9 cellular contexts compared by ENCODE assay signal in the genomic region with DNA sequence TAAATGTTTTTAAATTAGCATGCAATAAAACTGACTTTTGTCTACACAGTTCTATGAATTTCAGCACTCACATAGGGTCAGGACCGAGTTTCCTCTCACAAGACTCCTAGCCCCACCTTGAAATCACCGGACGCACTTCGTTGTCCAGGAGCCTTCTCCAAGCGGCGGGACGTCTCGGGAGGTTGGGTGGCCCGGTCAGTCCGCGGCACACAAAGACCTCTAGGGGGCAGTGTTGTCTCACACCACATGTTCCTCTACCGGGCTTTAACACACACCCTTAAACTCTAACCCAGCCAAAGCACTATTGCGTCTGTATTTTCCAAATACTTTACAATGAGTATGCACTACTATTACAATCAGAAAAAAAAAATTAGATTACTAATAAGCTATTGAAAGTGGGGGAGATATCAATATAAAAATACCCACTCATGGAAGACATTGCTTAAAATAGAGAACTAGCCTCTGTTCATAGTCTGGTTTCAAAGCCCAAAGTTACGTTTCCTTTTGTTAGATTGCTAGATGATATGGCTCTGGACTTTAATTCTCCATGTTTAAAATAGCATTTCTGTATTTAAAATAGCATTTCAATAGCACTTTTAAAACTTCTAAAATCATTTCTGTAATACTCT. TPM values are rescaled to one million over a fixed set of nuclear protein-coding genes. Genes with fewer than 3 reads are reported as not detected.
DNase-seq lines count a peak whose midpoint lies in the region; ATAC-seq and TF ChIP-seq lines count a peak whose summit lies in the region.
"Not testable (repeated sequence)": the region's sequence is repeated elsewhere in the genome, so short reads cannot be mapped to it uniquely, and the experiment has no call there.
"Had no signal": no experiment of that assay in that cellular context is flagged by ENCODE, and none has a peak within 500 bp of the region (broad histone marks: within the 10 kb centered on the region; RNA-seq: fewer than 3 reads in every experiment).

No MANE protein-coding gene starts in this region.

- not testable (repeated sequence) for H3K56ac ChIP-seq in IMR-90 (ENCODE audit: extremely low read depth, insufficient read depth, low read length)

- not testable (repeated sequence) for H3K9me1 ChIP-seq in IMR-90 (ENCODE audit: insufficient read depth, low read length)

- H3K4me3 ChIP-seq in IMR-90 (ENCODE audit: insufficient read depth, low read depth, low read length); gastroesophageal sphincter; neuronal stem cell (ENCODE audit: low read length in 2 of 2): not testable (repeated sequence)

- WGBS in IMR-90 (ENCODE audit: extremely low coverage in 2 of 2, insufficient read length in 1 of 2), 2 experiments = no CpG with 5 or more reads among the region's 14 CpGs
- WGBS in gastroesophageal sphincter (ENCODE audit: low coverage in 1 of 2), 2 donors = 11 to 40% methylated on average over 2 to 8 of the region's 14 CpGs
- WGBS in neuronal stem cell (ENCODE audit: extremely low coverage in 2 of 2, insufficient read length in 2 of 2, insufficient replicate concordance in 1 of 2), 2 donors = no CpG with 5 or more reads among the region's 14 CpGs

- not testable (repeated sequence) for H3K4me3 Mint-ChIP-seq in T-cell

- CTCF ChIA-PET in IMR-90 (lab: Yijun Ruan, JAX) = interaction anchor here (0.8 kb wide), 1 partner anchor 146 kb away, joined by 3 read pairs; no protein-coding TSS in a partner anchor
- CTCF ChIA-PET in T-cell (lab: Charles Lee) = interaction anchor here in 1 of 2 donors (0.7 kb wide), 1 partner anchor 286 kb away, joined by 4 read pairs; no protein-coding TSS in a partner anchor

- not testable (repeated sequence) for H3K79me1 ChIP-seq in IMR-90 (ENCODE audit: low read depth in 1 of 2, low read length in 2 of 2); neuronal stem cell (ENCODE audit: low read depth, low read length)

- not testable (repeated sequence) for H3K27me3 ChIP-seq in IMR-90 (ENCODE audit: control insufficient read depth, insufficient read depth, low read length); gastroesophageal sphincter; neuronal stem cell (ENCODE audit: control insufficient read depth in 3 of 3, insufficient read depth in 3 of 3, low read depth in 1 of 3, low read length in 3 of 3)

- TF ChIP-seq CTCF in IMR-90 (conservative IDR thresholded peaks at IDR 0.05; ENCODE audit: low read depth, low read length) (peak; percentile 54), gastroesophageal sphincter (IDR thresholded peaks at IDR 0.05) (peak; percentile 39 to 61 (median 52))

- in situ Hi-C loops in IMR-90 (cut with MboI; ENCODE audit: low sequenced_read_pairs) = not testable (repeated sequence)

- not testable (repeated sequence) for H3K9me3 ChIP-seq in IMR-90 (ENCODE audit: control insufficient read depth, insufficient read depth, low read length); gastroesophageal sphincter; neuronal stem cell (replicated peaks in 1 of 2; ENCODE audit: control insufficient read depth in 2 of 2, insufficient read depth in 1 of 2, low read depth in 1 of 2, low read length in 2 of 2)

- TF ChIP-seq EP300 in gastroesophageal sphincter (IDR thresholded peaks at IDR 0.05) = not testable (repeated sequence)

- POLR2A ChIA-PET in IMR-90 (lab: Charles Lee; ENCODE audit: unreplicated experiment); T-cell (lab: Charles Lee): not testable (repeated sequence)

- H3K27me3 Mint-ChIP-seq in T-cell = not testable (repeated sequence)

- H4K5ac ChIP-seq in IMR-90 (ENCODE audit: low read depth, low read length) = not testable (repeated sequence)

- not testable (repeated sequence) for H3K9me3 Mint-ChIP-seq in T-cell

- H3K18ac ChIP-seq in IMR-90 (ENCODE audit: low read depth, low read length); neuronal stem cell (ENCODE audit: low read length): not testable (repeated sequence)

- peak; percentile 98 for ATAC-seq in GM21723 (IDR thresholded peaks at IDR 0.05; ENCODE audit: unreplicated experiment)
- ATAC-seq in IMR-90 (ENCODE audit: low read depth) = peak; percentile 93
- ATAC-seq in T-cell (replicated peaks in 1 of 4) = peak; percentile 71 to 84 (median 81)
- peak; percentile 92 for ATAC-seq in gastroesophageal sphincter

- not testable (repeated sequence) for H3K36me3 ChIP-seq in IMR-90 (ENCODE audit: control insufficient read depth, insufficient read depth, low read length); gastroesophageal sphincter; neuronal stem cell (replicated peaks in 1 of 2; ENCODE audit: control insufficient read depth in 2 of 2, insufficient read depth in 2 of 2, low read length in 2 of 2)

- not testable (repeated sequence) for H2AFZ ChIP-seq in IMR-90 (replicated peaks; ENCODE audit: low read length, poor library complexity); neuronal stem cell (ENCODE audit: low read length)

- not testable (repeated sequence) for H4K8ac ChIP-seq in IMR-90 (ENCODE audit: low read depth in 2 of 2, low read length in 2 of 2); neuronal stem cell (ENCODE audit: low read depth, low read length)

- H2BK120ac ChIP-seq in IMR-90 (ENCODE audit: low read depth, low read length); neuronal stem cell (ENCODE audit: low read depth, low read length): not testable (repeated sequence)

- H3K14ac ChIP-seq in IMR-90 (replicated peaks; ENCODE audit: low read depth, low read length); neuronal stem cell (ENCODE audit: low read length): not testable (repeated sequence)

- peak; percentile 55 for TF ChIP-seq RAD21 in IMR-90 (IDR thresholded peaks at IDR 0.05; ENCODE audit: low read length)

- dilution Hi-C loops in IMR-90 (cut with HindIII; ENCODE audit: low sequenced_read_pairs, unreplicated experiment) = not testable (repeated sequence)

- H2AK5ac ChIP-seq in IMR-90 (ENCODE audit: low read depth, low read length); neuronal stem cell (ENCODE audit: low read depth, low read length): not testable (repeated sequence)

- not testable (repeated sequence) for H3K23ac ChIP-seq in IMR-90 (ENCODE audit: low read depth, low read length); neuronal stem cell (ENCODE audit: low read depth, low read length, poor library complexity)

- not testable (repeated sequence) for H2BK12ac ChIP-seq in neuronal stem cell (ENCODE audit: low read length)

- H3K4me1 ChIP-seq in IMR-90 (ENCODE audit: control insufficient read depth, insufficient read depth, low read length); gastroesophageal sphincter; neuronal stem cell (ENCODE audit: control insufficient read depth in 2 of 2, insufficient read depth in 1 of 2, low read depth in 1 of 2, low read length in 2 of 2): not testable (repeated sequence)

- H4K20me1 ChIP-seq in IMR-90 (ENCODE audit: insufficient read depth, low read length) = not testable (repeated sequence)

- H3K27ac ChIP-seq in IMR-90 (ENCODE audit: insufficient read depth, low read length); gastroesophageal sphincter; neuronal stem cell (replicated peaks; ENCODE audit: low read length): not testable (repeated sequence)

- H3K9ac ChIP-seq in IMR-90 (ENCODE audit: low read depth, low read length); neuronal stem cell (ENCODE audit: low read depth, low read length, poor library complexity): not testable (repeated sequence)

- H2AK9ac ChIP-seq in IMR-90 (replicated peaks; ENCODE audit: low read depth, low read length, poor library complexity) = not testable (repeated sequence)

- H3K4ac ChIP-seq in IMR-90 (ENCODE audit: low read depth, low read length); neuronal stem cell (ENCODE audit: low read length): not testable (repeated sequence)

- H3K4me1 Mint-ChIP-seq in T-cell = not testable (repeated sequence)

- TF ChIP-seq POLR2A in IMR-90 (IDR thresholded peaks at IDR 0.05; ENCODE audit: low read depth, low read length); gastroesophageal sphincter (IDR thresholded peaks at IDR 0.05): not testable (repeated sequence)

- DNase-seq in DMS53 (lab: John Stamatoyannopoulos, UW) (peak; percentile 80), IMR-90 (peak; percentile 73), T-cell (peak; percentile 1 to 62 (median 44)), neuronal stem cell (ENCODE audit: low spot score) (peak; percentile 45)
- peak; percentile 56 for DNase-seq in activated naive CD4-positive, alpha-beta T cell treated with anti-CD3 and anti-CD28 coated beads, Interleukin-2, amount 50 U/mL, for 16 hours
- peak; percentile 35 to 40 for DNase-seq in stimulated activated CD8-positive, alpha-beta memory T cell treated with anti-CD3 and anti-CD28 coated beads, Interleukin-7, amount 100 ng/mL, for 4 hours (ENCODE audit: low read depth in 2 of 2)

- not testable (repeated sequence) for H2BK15ac ChIP-seq in IMR-90 (ENCODE audit: low read depth, low read length); neuronal stem cell (ENCODE audit: low read length)

- H2BK5ac ChIP-seq in IMR-90 (ENCODE audit: low read depth, low read length, poor library complexity, severe bottlenecking); neuronal stem cell (ENCODE audit: low read length): not testable (repeated sequence)

- not testable (repeated sequence) for H4K91ac ChIP-seq in IMR-90 (ENCODE audit: insufficient read depth, low read depth, low read length); neuronal stem cell (ENCODE audit: low read depth, low read length, poor library complexity)

- not testable (repeated sequence) for BruUV-seq in IMR-90 (replicated peaks; lab: Mats Ljungman, UMichigan)

- H3K27ac Mint-ChIP-seq in T-cell = not testable (repeated sequence)

- intact Hi-C loops in IMR-90 (cut with micrococcal nuclease) = loop anchor here (2.0 kb wide), 1 partner anchor 149 kb away; no protein-coding TSS in a partner anchor

- not testable (repeated sequence) for H2BK20ac ChIP-seq in IMR-90 (ENCODE audit: low read depth, low read length)

- not testable (repeated sequence) for H3K36me3 Mint-ChIP-seq in T-cell

- H3K4me2 ChIP-seq in IMR-90 (ENCODE audit: low read depth, low read length); neuronal stem cell (ENCODE audit: insufficient read depth, low read length, poor library complexity, severe bottlenecking): not testable (repeated sequence)

RNA-seq across cellular contexts. Expression of gene NUTM2E, which starts 47.1 kb away (rescaled TPM):
- not detected in 2 replicates for total RNA-seq in IMR-90 (2012; rRNA removed)
- not detected in 2 replicates for polyA plus RNA-seq in IMR-90 (2012; rRNA removed)
- not detected in 2 replicates for polyA plus RNA-seq in IMR-90 (2012; cell fraction: cytosol; rRNA removed)
- 0.05 TPM in 1 of 2 replicates, not detected in the other for polyA plus RNA-seq in IMR-90 (2012; cell fraction: nucleus; rRNA removed; ENCODE audit: low replicate concordance)
- 1 to 10 TPM in 1 of 5 donors, under 1 TPM in 3, not detected in 1; 0.10 to 1.3 (median 0.71) TPM for total RNA-seq in T-cell
- total RNA-seq in gastroesophageal sphincter = under 1 TPM in 1 of 4 donors, not detected in 3; 0.39 TPM
- 0.03 TPM for polyA plus RNA-seq in neuronal stem cell (2013, experiment 1 of 2)
- polyA plus RNA-seq in neuronal stem cell (2013, experiment 2 of 2) = 0.01 TPM
- total RNA-seq: activated CD8-positive, alpha-beta memory T cell treated with anti-CD3 and anti-CD28 coated beads for 36 hours had no signal
